In the genomic region with DNA sequence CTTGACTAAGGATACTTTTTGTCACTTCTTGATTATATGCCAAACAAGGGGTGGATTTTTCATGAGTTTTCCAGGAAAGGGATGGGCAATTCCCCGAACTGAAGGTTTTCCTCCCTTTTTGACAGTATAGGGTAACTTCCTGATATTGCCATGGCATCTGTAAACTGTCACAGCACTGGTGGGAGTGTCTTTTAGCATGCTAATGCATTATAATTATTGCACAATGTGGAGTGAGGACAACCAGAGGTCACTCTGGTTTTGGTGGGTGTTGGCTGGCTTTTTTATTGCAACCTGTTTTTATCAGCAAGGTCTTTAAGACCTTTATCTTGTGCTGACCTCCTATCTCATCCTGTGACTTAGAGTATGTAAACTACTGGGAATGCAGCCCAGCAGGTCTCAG, we compare ENCODE assay signal across 27 cellular contexts.
DNase-seq lines count a peak whose midpoint lies in the region; ATAC-seq and TF ChIP-seq lines count a peak whose summit lies in the region.
"Had no signal": no experiment of that assay in that cellular context is flagged by ENCODE, and none has a peak within 500 bp of the region (broad histone marks: within the 10 kb centered on the region; RNA-seq: fewer than 3 reads in every experiment).

No MANE protein-coding gene starts in this region.

- no peak overlapping the region for H4K91ac ChIP-seq in IMR-90 (ENCODE audit: insufficient read depth, low read depth, low read length)

- H3K9ac ChIP-seq in IMR-90 (ENCODE audit: low read depth, low read length) (no peak overlapping the region), adipocyte (ENCODE audit: low read length) (peak overlapping the region; percentile 43)
- H3K9ac ChIP-seq: neural progenitor cell had no signal

- no peak overlapping the region for H3K4ac ChIP-seq in IMR-90 (ENCODE audit: low read depth, low read length)

- TF ChIP-seq CTCF in IMR-90 (conservative IDR thresholded peaks at IDR 0.05; ENCODE audit: low read depth, low read length) (no peak), hepatocyte (IDR thresholded peaks at IDR 0.05; ENCODE audit: poor library complexity) (no peak), type B pancreatic cell (conservative IDR thresholded peaks at IDR 0.05) (no peak)

- H3K27me3 Mint-ChIP-seq in type B pancreatic cell = no peaks in the 10 kb centered on the region
- H3K27me3 Mint-ChIP-seq: progenitor cell of endocrine pancreas had no signal

- no peak overlapping the region for H3K56ac ChIP-seq in IMR-90 (ENCODE audit: extremely low read depth, insufficient read depth, low read length)

- intact Hi-C loops in IMR-90 (cut with micrococcal nuclease) = loop anchor here (5.0 to 10.0 kb wide), 2 partner anchors 420 to 472 kb away; no protein-coding TSS in a partner anchor

- DNase-seq in IMR-90 (no peak), adipocyte (ENCODE audit: low read depth) (peak; percentile 23), hepatocyte (ENCODE audit: low spot score) (peak; percentile 30), type B pancreatic cell (ENCODE audit: extremely low spot score, unreplicated experiment) (no peak), NCI-H1105 (lab: John Stamatoyannopoulos, UW) (no peak), NCI-H82 treated with DMSO at 0.1 percent for 48 hours (lab: John Stamatoyannopoulos, UW; ENCODE audit: unreplicated experiment) (no peak)
- DNase-seq in stimulated activated CD4-positive, alpha-beta T cell treated with anti-CD3 and anti-CD28 coated beads, Interleukin-12 subunit alpha, Interleukin-12 subunit beta, amount 100 ng/mL, for 4 hours = no peak
- DNase-seq: activated CD4-positive, alpha-beta T cell treated with anti-CD3 and anti-CD28 coated beads for 48 hours; activated CD8-positive, alpha-beta memory T cell treated with anti-CD3 and anti-CD28 coated beads for 24 hours; activated effector memory CD4-positive, alpha-beta T cell treated with anti-CD3 and anti-CD28 coated beads, Interleukin-2, amount 50 U/mL, for 16 hours; activated naive CD8-positive, alpha-beta T cell treated with anti-CD3 and anti-CD28 coated beads, Interleukin-2, amount 10 ng/mL, durations not matched to agents 7 days and 5 days; caudate nucleus; HCEC 1CT; KBM-7; kidney; MM.1S; NCI-H1417 treated with DMSO at 0.1 percent for 48 hours; NCI-H2081; NCI-H774; stimulated activated CD4-positive, alpha-beta T cell treated with anti-CD3 and anti-CD28 coated beads, Interleukin-15, amount 100 ng/mL, for 24 hours; stimulated activated naive B cell treated with anti-CD40 and anti-IgM and Interleukin-4, amounts not matched to agents 10 μg/mL and 1 μg/mL and 100 μg/mL, for 72 hours; WERI-Rb-1 had no signal

- no CpG with 5 or more reads among the region's 1 CpG for WGBS in IMR-90 (ENCODE audit: extremely low coverage in 2 of 2, insufficient read length in 1 of 2), 2 experiments
- 42% methylated on average over 1 of the region's 1 CpG for WGBS in hepatocyte (ENCODE audit: low lambda C conversion rate, missing lambda C conversion rate)

- in situ Hi-C loops in IMR-90 (cut with MboI; ENCODE audit: low sequenced_read_pairs) = no loop called here

- no peak overlapping the region for H2BK5ac ChIP-seq in IMR-90 (ENCODE audit: low read depth, low read length, poor library complexity, severe bottlenecking)

- H2BK15ac ChIP-seq in IMR-90 (ENCODE audit: low read depth, low read length) = no peak overlapping the region

- peaks cover 15% of the 10 kb centered on the region for H3K4me1 ChIP-seq in IMR-90 (ENCODE audit: control insufficient read depth, insufficient read depth, low read length)
- H3K4me1 ChIP-seq in adipocyte (ENCODE audit: control insufficient read depth, insufficient read depth, low read length) = peaks cover 61% of the 10 kb centered on the region
- H3K4me1 ChIP-seq in hepatocyte (ENCODE audit: insufficient read depth) = peaks cover 37% of the 10 kb centered on the region

- H3K4me2 ChIP-seq in IMR-90 (ENCODE audit: low read depth, low read length) (no peak overlapping the region), hepatocyte (peak overlapping the region; percentile 26)
- H3K4me2 ChIP-seq: neural progenitor cell had no signal

- H3K36me3 ChIP-seq in IMR-90 (ENCODE audit: control insufficient read depth, insufficient read depth, low read length) (no peaks in the 10 kb centered on the region), adipocyte (ENCODE audit: control insufficient read depth, insufficient read depth, low read length, severe bottlenecking) (no peaks in the 10 kb centered on the region), hepatocyte (replicated peaks; ENCODE audit: insufficient read depth, low read depth) (no peaks in the 10 kb centered on the region)
- H3K36me3 ChIP-seq: neural progenitor cell, suprapubic skin, WERI-Rb-1 had no signal

- TF ChIP-seq RAD21 in IMR-90 (IDR thresholded peaks at IDR 0.05; ENCODE audit: low read length) = no peak

- no peaks in the 10 kb centered on the region for H3K79me1 ChIP-seq in IMR-90 (ENCODE audit: low read depth in 1 of 2, low read length in 2 of 2)

- no peak overlapping the region for H2AK5ac ChIP-seq in IMR-90 (ENCODE audit: low read depth, low read length)

- H3K23ac ChIP-seq in IMR-90 (ENCODE audit: low read depth, low read length) = no peak overlapping the region

- peaks cover 33% of the 10 kb centered on the region for H3K4me1 Mint-ChIP-seq in type B pancreatic cell (ENCODE audit: unreplicated experiment)
- H3K4me1 Mint-ChIP-seq: activated naive CD8-positive, alpha-beta T cell treated with anti-CD3 and anti-CD28 coated beads, Interleukin-2, amount 10 ng/mL, durations not matched to agents 7 days and 5 days; stimulated activated naive B cell treated with anti-CD40 and anti-IgM and Interleukin-4, amounts not matched to agents 10 μg/mL and 1 μg/mL and 100 μg/mL, for 72 hours had no signal

- no peaks in the 10 kb centered on the region for H3K36me3 Mint-ChIP-seq in type B pancreatic cell
- H3K36me3 Mint-ChIP-seq: activated naive CD8-positive, alpha-beta T cell treated with anti-CD3 and anti-CD28 coated beads, Interleukin-2, amount 10 ng/mL, durations not matched to agents 7 days and 5 days; neural progenitor cell; stimulated activated naive B cell treated with anti-CD40 and anti-IgM and Interleukin-4, amounts not matched to agents 10 μg/mL and 1 μg/mL and 100 μg/mL, for 72 hours had no signal

- ATAC-seq in IMR-90 (ENCODE audit: low read depth) = no peak
- ATAC-seq: sciatic nerve; stimulated activated naive B cell treated with anti-CD40 and anti-IgM and Interleukin-4, amounts not matched to agents 10 μg/mL and 1 μg/mL and 100 μg/mL, for 72 hours had no signal

- no peak overlapping the region for H3K14ac ChIP-seq in IMR-90 (replicated peaks; ENCODE audit: low read depth, low read length)

- H3K4me3 Mint-ChIP-seq in type B pancreatic cell = no peak overlapping the region
- H3K4me3 Mint-ChIP-seq: activated naive CD8-positive, alpha-beta T cell treated with anti-CD3 and anti-CD28 coated beads, Interleukin-2, amount 10 ng/mL, durations not matched to agents 7 days and 5 days; neural progenitor cell; stimulated activated naive B cell treated with anti-CD40 and anti-IgM and Interleukin-4, amounts not matched to agents 10 μg/mL and 1 μg/mL and 100 μg/mL, for 72 hours had no signal

- no peak overlapping the region for H3K18ac ChIP-seq in IMR-90 (ENCODE audit: low read depth, low read length)

- no peak overlapping the region for H2AK9ac ChIP-seq in IMR-90 (replicated peaks; ENCODE audit: low read depth, low read length, poor library complexity)

- H3K9me3 ChIP-seq in IMR-90 (ENCODE audit: control insufficient read depth, insufficient read depth, low read length) (no peaks in the 10 kb centered on the region), adipocyte (ENCODE audit: control insufficient read depth, low read length) (no peaks in the 10 kb centered on the region), hepatocyte (ENCODE audit: low read depth) (no peaks in the 10 kb centered on the region)
- H3K9me3 ChIP-seq: suprapubic skin had no signal

- POLR2A ChIA-PET in IMR-90 (lab: Charles Lee; ENCODE audit: unreplicated experiment) = no interaction called here

- no peak overlapping the region for H2BK120ac ChIP-seq in IMR-90 (ENCODE audit: low read depth, low read length)

- H3K27me3 ChIP-seq in IMR-90 (ENCODE audit: control insufficient read depth, insufficient read depth, low read length) (no peaks in the 10 kb centered on the region), adipocyte (replicated peaks; ENCODE audit: control insufficient read depth, insufficient read depth, low read length) (no peaks in the 10 kb centered on the region), hepatocyte (no peaks in the 10 kb centered on the region)
- H3K27me3 ChIP-seq: neural progenitor cell, suprapubic skin had no signal

- H3K4me3 ChIP-seq in IMR-90 (ENCODE audit: insufficient read depth, low read depth, low read length) = no peak overlapping the region
- no peak overlapping the region for H3K4me3 ChIP-seq in adipocyte (ENCODE audit: low read length)
- no peak overlapping the region for H3K4me3 ChIP-seq in hepatocyte
- H3K4me3 ChIP-seq: lung, neural progenitor cell, suprapubic skin had no signal

- dilution Hi-C loops in IMR-90 (cut with HindIII; ENCODE audit: low sequenced_read_pairs, unreplicated experiment) = no loop called here

- H3K27ac Mint-ChIP-seq in type B pancreatic cell = peak overlapping the region; percentile 82
- H3K27ac Mint-ChIP-seq: activated naive CD8-positive, alpha-beta T cell treated with anti-CD3 and anti-CD28 coated beads, Interleukin-2, amount 10 ng/mL, durations not matched to agents 7 days and 5 days; neural progenitor cell; progenitor cell of endocrine pancreas; stimulated activated naive B cell treated with anti-CD40 and anti-IgM and Interleukin-4, amounts not matched to agents 10 μg/mL and 1 μg/mL and 100 μg/mL, for 72 hours had no signal

- no peaks in the 10 kb centered on the region for H3K9me2 ChIP-seq in hepatocyte (replicated peaks; ENCODE audit: insufficient read depth)

- CTCF ChIA-PET in IMR-90 (lab: Yijun Ruan, JAX) = interaction anchor here (1.0 kb wide), 1 partner anchor 128 kb away, joined by 7 read pairs; no protein-coding TSS in a partner anchor

- H2BK20ac ChIP-seq in IMR-90 (ENCODE audit: low read depth, low read length) = no peak overlapping the region

- no peaks in the 10 kb centered on the region for H3K9me1 ChIP-seq in IMR-90 (ENCODE audit: insufficient read depth, low read length)

- H4K5ac ChIP-seq in IMR-90 (ENCODE audit: low read depth, low read length) = no peak overlapping the region

- no peak overlapping the region for H4K8ac ChIP-seq in IMR-90 (ENCODE audit: low read depth in 2 of 2, low read length in 2 of 2)

- H2AFZ ChIP-seq in IMR-90 (replicated peaks; ENCODE audit: low read length, poor library complexity) (no peak overlapping the region), hepatocyte (no peak overlapping the region)
- H2AFZ ChIP-seq: neural progenitor cell had no signal

- TF ChIP-seq POLR2A in IMR-90 (IDR thresholded peaks at IDR 0.05; ENCODE audit: low read depth, low read length) = no peak

- H3K27ac ChIP-seq in IMR-90 (ENCODE audit: insufficient read depth, low read length) = no peak overlapping the region
- H3K27ac ChIP-seq in hepatocyte = peak overlapping the region; percentile 88
- H3K27ac ChIP-seq: neural progenitor cell, suprapubic skin, WERI-Rb-1 had no signal

- H4K20me1 ChIP-seq in IMR-90 (ENCODE audit: insufficient read depth, low read length) (no peaks in the 10 kb centered on the region), hepatocyte (ENCODE audit: insufficient read depth, poor library complexity, severe bottlenecking) (no peaks in the 10 kb centered on the region)

- no TSS peak for BruUV-seq in IMR-90 (replicated peaks; lab: Mats Ljungman, UMichigan)

- H3K79me2 ChIP-seq in hepatocyte = no peaks in the 10 kb centered on the region

- H3K9me3 Mint-ChIP-seq in type B pancreatic cell = peaks cover 3% of the 10 kb centered on the region
- H3K9me3 Mint-ChIP-seq: activated naive CD8-positive, alpha-beta T cell treated with anti-CD3 and anti-CD28 coated beads, Interleukin-2, amount 10 ng/mL, durations not matched to agents 7 days and 5 days; neural progenitor cell; stimulated activated naive B cell treated with anti-CD40 and anti-IgM and Interleukin-4, amounts not matched to agents 10 μg/mL and 1 μg/mL and 100 μg/mL, for 72 hours had no signal

Comparison
In these comparisons a context has a peak if more than half of its experiments do, and no peak if none do; other contexts are left out.
1. DNase-seq: peak in adipocyte (single experiment) and hepatocyte (single experiment); none in IMR-90 (single experiment), type B pancreatic cell (single experiment), NCI-H1105 (single experiment), NCI-H82 treated with DMSO at 0.1 percent for 48 hours (single experiment) and stimulated activated CD4-positive, alpha-beta T cell treated with anti-CD3 and anti-CD28 coated beads, Interleukin-12 subunit alpha, Interleukin-12 subunit beta, amount 100 ng/mL, for 4 hours (single experiment).